1 cellular context compared by ENCODE assay signal in genomic region chr1:11800756-11801433, GRCh38.
A peak's percentile ranks its signal among the peaks of the same experiment; 100 is the strongest.
TF ChIP-seq lines count a peak whose summit lies in the region.

No MANE protein-coding gene starts in this region.

TF ChIP-seq in HepG2, 621 proteins besides CTCF, POLR2A, EP300 and RAD21:
- TF ChIP-seq ZBTB33 (CRISPR knock-in tag; IDR thresholded peaks at IDR 0.05) (peak; percentile 53), ZNF737 (CRISPR knock-in tag; IDR thresholded peaks at IDR 0.05; ENCODE audit: borderline replicate concordance) (no peak)
